Comparison of ENCODE assay signal across 14 cellular contexts in the genomic region with DNA sequence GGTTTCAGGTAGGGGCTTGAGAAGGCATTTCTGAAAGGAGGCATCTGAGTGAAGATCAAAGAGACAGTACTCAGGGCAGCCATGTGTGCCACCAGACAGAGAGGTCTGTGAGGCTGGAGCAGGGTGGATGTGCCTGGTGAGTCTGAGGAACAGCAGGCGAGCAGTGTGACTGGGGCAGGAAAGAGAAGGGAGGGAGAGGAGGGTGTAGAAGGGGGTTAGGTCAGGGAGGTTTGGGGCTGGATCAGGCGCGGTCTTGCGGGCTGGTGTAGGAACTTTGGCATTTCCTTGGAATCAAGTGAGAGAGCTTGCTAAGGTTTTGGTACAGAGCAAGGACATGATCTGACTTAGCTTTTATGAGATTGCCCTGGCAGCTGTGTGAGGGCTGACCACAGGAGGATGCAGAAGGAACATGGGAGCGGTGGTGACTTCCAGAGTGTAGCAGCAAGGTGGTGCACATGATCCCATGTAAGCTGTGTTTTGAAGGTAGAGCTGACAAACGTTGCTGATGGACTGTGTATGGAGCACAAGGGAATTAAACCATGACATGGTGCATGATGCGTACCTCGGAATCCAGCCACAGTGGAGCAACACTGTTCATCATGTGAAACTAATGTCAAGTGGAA. TPM values are rescaled to one million over a fixed set of nuclear protein-coding genes. Genes with fewer than 3 reads are reported as not detected.
DNase-seq lines count a peak whose midpoint lies in the region; ATAC-seq, FAIRE-seq and TF ChIP-seq lines count a peak whose summit lies in the region.
"Had no signal": no experiment of that assay in that cellular context is flagged by ENCODE, and none has a peak within 500 bp of the region (broad histone marks: within the 10 kb centered on the region; RNA-seq: fewer than 3 reads in every experiment).

No MANE protein-coding gene starts in this region.

- WGBS in HepG2 (ENCODE audit: low lambda C conversion rate) = 78% methylated on average over 8 of the region's 8 CpGs

- H3K36me3 Mint-ChIP-seq in naive thymus-derived CD4-positive, alpha-beta T cell = peaks cover 0 to 4% (median 0%) of the 10 kb centered on the region in 5 donors

- intact Hi-C loops in naive thymus-derived CD4-positive, alpha-beta T cell (cut with micrococcal nuclease) = loop anchor here in 1 of 2 donors (1.0 kb wide), 1 partner anchor 110 kb away; no protein-coding TSS in a partner anchor
- intact Hi-C loops in HepG2 (cut with micrococcal nuclease; ENCODE audit: unreplicated experiment) = loop anchor here (1.0 to 5.0 kb wide), 2 partner anchors 110 to 145 kb away; no protein-coding TSS in a partner anchor

- no peak overlapping the region for H3K4me3 ChIP-seq in naive thymus-derived CD4-positive, alpha-beta T cell (ENCODE audit: low read length)
- no peak overlapping the region for H3K4me3 ChIP-seq in HepG2 (replicated peaks in 1 of 3; ENCODE audit: insufficient read depth in 1 of 3, low read depth in 2 of 3, low read length in 3 of 3)
- H3K4me3 ChIP-seq: BLaER1 had no signal

- H3K4me1 ChIP-seq in naive thymus-derived CD4-positive, alpha-beta T cell (ENCODE audit: control insufficient read depth in 2 of 2, insufficient read depth in 2 of 2, low read length in 2 of 2) = no peaks in the 10 kb centered on the region
- H3K4me1 ChIP-seq in HepG2 (ENCODE audit: insufficient read depth, low read length) = no peaks in the 10 kb centered on the region
- H3K4me1 ChIP-seq: BLaER1 had no signal

- H3K9me3 ChIP-seq in naive thymus-derived CD4-positive, alpha-beta T cell (ENCODE audit: control insufficient read depth in 2 of 3, low read length in 3 of 3) = no peaks in the 10 kb centered on the region
- no peaks in the 10 kb centered on the region for H3K9me3 ChIP-seq in HepG2 (ENCODE audit: low read length)
- H3K9me3 ChIP-seq: BLaER1 had no signal

- H3K27me3 ChIP-seq in naive thymus-derived CD4-positive, alpha-beta T cell (ENCODE audit: control insufficient read depth in 2 of 2, insufficient read depth in 2 of 2, low read length in 2 of 2) = no peaks in the 10 kb centered on the region
- H3K27me3 ChIP-seq in HepG2 (ENCODE audit: control insufficient read depth in 1 of 2, insufficient read depth in 2 of 2, low read length in 2 of 2) = no peaks in the 10 kb centered on the region
- H3K27me3 ChIP-seq: BLaER1 had no signal

- no peak overlapping the region for H3K4me2 ChIP-seq in HepG2 (ENCODE audit: low read depth, low read length)
- H3K4me2 ChIP-seq: BLaER1 had no signal

- no TSS peak for BruUV-seq in HepG2 (replicated peaks; lab: Mats Ljungman, UMichigan)

- no peak for TF ChIP-seq RAD21 in HepG2 (CRISPR knock-in tag; IDR thresholded peaks at IDR 0.05)

- H3K79me2 ChIP-seq in HepG2 (ENCODE audit: insufficient read depth, low read length) = no peaks in the 10 kb centered on the region

- H3K9me3 Mint-ChIP-seq in naive thymus-derived CD4-positive, alpha-beta T cell = peaks cover 0 to 5% (median 0%) of the 10 kb centered on the region in 11 donors

- FAIRE-seq in urothelium cell line (lab: Jason Lieb, UNC) = peak; percentile 81
- FAIRE-seq in HepG2 (lab: Jason Lieb, UNC) = no peak
- FAIRE-seq: RCC 7860 had no signal

- H3K4me1 Mint-ChIP-seq in naive thymus-derived CD4-positive, alpha-beta T cell = no peaks in the 10 kb centered on the region

- peak; percentile 24 for ATAC-seq in naive thymus-derived CD4-positive, alpha-beta T cell
- no peak for ATAC-seq in GM21786 (IDR thresholded peaks at IDR 0.05; ENCODE audit: unreplicated experiment)
- no peak for ATAC-seq in HepG2

- in situ Hi-C loops in HepG2 (cut with HindIII; ENCODE audit: extremely low pct_ligation_motif_present, low pct_unique_long_range_greater_than_20kb) = no loop called here

- TF ChIP-seq POLR2A in HepG2 (IDR thresholded peaks at IDR 0.05; ENCODE audit: insufficient read depth in 1 of 2, low read depth in 2 of 2, low read length in 2 of 2) = no peak

- H2AFZ ChIP-seq in HepG2 (ENCODE audit: low read length) = no peak overlapping the region

- no peak for TF ChIP-seq CTCF in VCaP (conservative IDR thresholded peaks at IDR 0.05)
- no peak for TF ChIP-seq CTCF in HepG2 (CRISPR knock-in tag; IDR thresholded peaks at IDR 0.05)

- H3K27me3 Mint-ChIP-seq in naive thymus-derived CD4-positive, alpha-beta T cell = peaks cover 15 to 25% (median 23%) of the 10 kb centered on the region in 5 donors

- POLR2A ChIA-PET in naive thymus-derived CD4-positive, alpha-beta T cell (lab: Charles Lee) = no interaction called here
- POLR2A ChIA-PET in HepG2 (lab: Yijun Ruan, JAX) = no interaction called here

- peak overlapping the region; percentile 22; the same call in 1 of the 2 replicates for H3K27ac ChIP-seq in VCaP
- no peak overlapping the region for H3K27ac ChIP-seq in naive thymus-derived CD4-positive, alpha-beta T cell (ENCODE audit: low read depth, low read length)
- H3K27ac ChIP-seq in HepG2 (ENCODE audit: extremely low read length, insufficient read depth, low read length) = no peak overlapping the region
- H3K27ac ChIP-seq: BLaER1 had no signal

- DNase-seq in activated CD8-positive, alpha-beta memory T cell treated with anti-CD3 and anti-CD28 coated beads for 24 hours = peak; percentile 17
- DNase-seq in activated CD8-positive, alpha-beta memory T cell treated with anti-CD3 and anti-CD28 coated beads, Interleukin-2, amount 50 U/mL, for 4 hours = no peak
- no peak for DNase-seq in naive thymus-derived CD4-positive, alpha-beta T cell
- DNase-seq in urothelium cell line (ENCODE audit: low spot score) (no peak), HepG2 (ENCODE audit: low spot score) (no peak), NCI-H187 (lab: John Stamatoyannopoulos, UW) (no peak)
- DNase-seq: 8988T, NCI-H1092, NCI-H446, SHP77 treated with DMSO at 0.1 percent for 48 hours had no signal

- no peaks in the 10 kb centered on the region for H3K36me3 ChIP-seq in naive thymus-derived CD4-positive, alpha-beta T cell (ENCODE audit: control insufficient read depth in 2 of 3, insufficient read depth in 3 of 3, low read length in 3 of 3)
- no peaks in the 10 kb centered on the region for H3K36me3 ChIP-seq in HepG2 (replicated peaks in 1 of 2; ENCODE audit: control insufficient read depth in 1 of 2, insufficient read depth in 2 of 2, low read length in 2 of 2)
- H3K36me3 ChIP-seq: BLaER1 had no signal

- H3K27ac Mint-ChIP-seq in naive thymus-derived CD4-positive, alpha-beta T cell = no peak overlapping the region

- CTCF ChIA-PET in naive thymus-derived CD4-positive, alpha-beta T cell (lab: Charles Lee) = interaction anchor here (0.6 kb wide), 1 partner anchor 151 kb away, joined by 3 read pairs; no protein-coding TSS in a partner anchor
- CTCF ChIA-PET in HepG2 (lab: Yijun Ruan, JAX; ENCODE audit: low intra/inter-chr PET ratio, low total read pairs) = no interaction called here

- H3K4me3 Mint-ChIP-seq in naive thymus-derived CD4-positive, alpha-beta T cell = no peak overlapping the region

- no peak for TF ChIP-seq EP300 in HepG2 (IDR thresholded peaks at IDR 0.05; ENCODE audit: low read depth in 2 of 2, low read length in 2 of 2)
- no peak for TF ChIP-seq EP300 in HepG2 (CRISPR knock-in tag; IDR thresholded peaks at IDR 0.05; ENCODE audit: borderline replicate concordance)

- H4K20me1 ChIP-seq in HepG2 (ENCODE audit: insufficient read depth, low read length) = no peaks in the 10 kb centered on the region
- H4K20me1 ChIP-seq: BLaER1 had no signal

- no peak overlapping the region for H3K9ac ChIP-seq in HepG2 (ENCODE audit: insufficient read depth, low read depth, low read length)
- H3K9ac ChIP-seq: BLaER1 had no signal

TF ChIP-seq in HepG2, 621 proteins besides CTCF, POLR2A, EP300 and RAD21 (continues in another document):
- no peak for TF ChIP-seq ZNF350 (CRISPR knock-in tag; IDR thresholded peaks at IDR 0.05; ENCODE audit: borderline replicate concordance, low read depth)
- no peak for TF ChIP-seq ZSCAN25 (CRISPR knock-in tag; IDR thresholded peaks at IDR 0.05)
- no peak for TF ChIP-seq POLR2G (IDR thresholded peaks at IDR 0.05; ENCODE audit: low read depth, low read length)
- no peak for TF ChIP-seq SATB2 (CRISPR knock-in tag; IDR thresholded peaks at IDR 0.05)
- TF ChIP-seq TAF1 (CRISPR knock-in tag; IDR thresholded peaks at IDR 0.05) = no peak
- no peak for TF ChIP-seq MTA1 (CRISPR knock-in tag; IDR thresholded peaks at IDR 0.05; ENCODE audit: borderline replicate concordance)
- TF ChIP-seq ELF1 (CRISPR knock-in tag; IDR thresholded peaks at IDR 0.05) = no peak
- no peak for TF ChIP-seq ZNF33A (CRISPR knock-in tag; IDR thresholded peaks at IDR 0.05; ENCODE audit: borderline replicate concordance)
- no peak for TF ChIP-seq TBP (CRISPR knock-in tag; IDR thresholded peaks at IDR 0.05)

RNA-seq across cellular contexts. Expression of a gene that starts 13.9 kb away (rescaled TPM):
- 10 to 100 TPM in 1 of 5 experiments, 1 to 10 TPM in 4; 1.1 to 48.6 (median 2.3) TPM for total RNA-seq in naive thymus-derived CD4-positive, alpha-beta T cell
- under 1 TPM; 0.41 to 0.76 TPM for polyA plus RNA-seq in naive thymus-derived CD4-positive, alpha-beta T cell
- 1.7 and 3.6 TPM in 2 replicates for total RNA-seq in HepG2 (2016; rRNA removed; fragmentation: Illumina TruSeq; extraction: Trizol)
- total RNA-seq in HepG2 (2016; cell fraction: cytosol; rRNA removed; fragmentation: Illumina TruSeq; extraction: Trizol; ENCODE audit: low read depth) = 1.4 and 2.6 TPM in 2 replicates
- 2.9 TPM in 2 replicates for total RNA-seq in HepG2 (2016; cell fraction: insoluble cytoplasmic fraction; rRNA removed; fragmentation: Illumina TruSeq; extraction: Trizol)
- total RNA-seq in HepG2 (2016; cell fraction: membrane; rRNA removed; fragmentation: Illumina TruSeq; extraction: Trizol) = 3.1 and 3.4 TPM in 2 replicates
- 1.4 and 2.6 TPM in 2 replicates for total RNA-seq in HepG2 (2016; cell fraction: nucleus; rRNA removed; fragmentation: Illumina TruSeq; extraction: Trizol)
- polyA plus RNA-seq in HepG2 (2011; rRNA removed) = 0.73 and 1.1 TPM in 2 replicates
- 0.24 and 1.2 TPM in 2 replicates for polyA plus RNA-seq in HepG2 (2011; cell fraction: cytosol; rRNA removed)
- 8.7 and 12.9 TPM in 2 replicates for polyA plus RNA-seq in HepG2 (2011; cell fraction: nucleus; rRNA removed)
- 0.38 and 2.1 TPM in 2 replicates for polyA plus RNA-seq in HepG2 (2012)
- 4.4 and 5.7 TPM in 2 replicates for polyA plus RNA-seq in HepG2 (2016; cell fraction: cytosol; fragmentation: Illumina TruSeq; extraction: Trizol; ENCODE audit: low read depth)
- polyA plus RNA-seq in HepG2 (2016; cell fraction: insoluble cytoplasmic fraction; fragmentation: Illumina TruSeq; extraction: Trizol; ENCODE audit: low read depth) = 3.7 TPM in 2 replicates
- 2.6 and 3.5 TPM in 2 replicates for polyA plus RNA-seq in HepG2 (2016; cell fraction: membrane; fragmentation: Illumina TruSeq; extraction: Trizol; ENCODE audit: low read depth)
- polyA plus RNA-seq in HepG2 (2016; cell fraction: nucleus; fragmentation: Illumina TruSeq; extraction: Trizol; ENCODE audit: insufficient read depth, low read depth) = 2.9 and 3.0 TPM in 2 replicates
- polyA minus RNA-seq in HepG2 (2011; rRNA and poly(A)+ RNA removed; ENCODE audit: low replicate concordance) = 1.9 and 153 TPM in 2 replicates
- polyA minus RNA-seq in HepG2 (2011; cell fraction: cytosol; rRNA and poly(A)+ RNA removed) = 2.8 and 4.2 TPM in 2 replicates
- 5.3 and 5.5 TPM in 2 replicates for polyA minus RNA-seq in HepG2 (2011; cell fraction: nucleus; rRNA and poly(A)+ RNA removed)
